In genomic region chrX:20414066-20414465, GRCh38 we compare ENCODE assay signal across 17 cellular contexts.
A peak's percentile ranks its signal among the peaks of the same experiment; 100 is the strongest.
DNase-seq lines count a peak whose midpoint lies in the region; ATAC-seq and FAIRE-seq lines count a peak whose summit lies in the region.
"Had no signal": no experiment of that assay in that cellular context is flagged by ENCODE, and none has a peak within 500 bp of the region (broad histone marks: within the 10 kb centered on the region; RNA-seq: fewer than 3 reads in every experiment).

No MANE protein-coding gene starts in this region.

- peak; percentile 30 to 63 for ATAC-seq in activated naive CD4-positive, alpha-beta T cell treated with anti-CD3 and anti-CD28 coated beads, Interleukin-2, amount 50 U/mL, for 72 hours
- ATAC-seq in natural killer cell treated with Interleukin-12 subunit alpha and Interleukin-12 subunit beta and Interleukin-15 and Interleukin-18, amount 100 ng/mL, for 72 hours = peak in 1 of 2 donors; percentile 47
- no peak for ATAC-seq in GM19324 (IDR thresholded peaks at IDR 0.05; ENCODE audit: low FRiP score, unreplicated experiment)
- ATAC-seq: Panc1, pancreas had no signal

- no peak overlapping the region for H3K27ac ChIP-seq in BLaER1
- H3K27ac ChIP-seq: pancreas, suprapubic skin had no signal

- no peak overlapping the region for H3K9ac ChIP-seq in BLaER1

- H3K4me2 ChIP-seq in BLaER1 = peak overlapping the region; percentile 14; the same call in 1 of the 2 replicates

- no peaks in the 10 kb centered on the region for H3K36me3 ChIP-seq in BLaER1
- H3K36me3 ChIP-seq: pancreas, suprapubic skin had no signal

- H3K4me1 Mint-ChIP-seq in natural killer cell treated with Interleukin-12 subunit alpha and Interleukin-12 subunit beta and Interleukin-15 and Interleukin-18, amount 100 ng/mL, for 72 hours (ENCODE audit: low read depth in 2 of 2) = peaks cover 32 to 37% of the 10 kb centered on the region in 2 donors

- peak; percentile 77 for FAIRE-seq in GM18507 (lab: Jason Lieb, UNC)
- FAIRE-seq: pancreas had no signal

- no peaks in the 10 kb centered on the region for H4K20me1 ChIP-seq in BLaER1

- H3K27ac Mint-ChIP-seq in activated naive CD4-positive, alpha-beta T cell treated with anti-CD3 and anti-CD28 coated beads, Interleukin-2, amount 50 U/mL, for 72 hours = peak overlapping the region in 1 of 2 donors; percentile 54
- peak overlapping the region; percentile 63 to 94 for H3K27ac Mint-ChIP-seq in natural killer cell treated with Interleukin-12 subunit alpha and Interleukin-12 subunit beta and Interleukin-15 and Interleukin-18, amount 100 ng/mL, for 72 hours

- no peaks in the 10 kb centered on the region for H3K27me3 Mint-ChIP-seq in natural killer cell treated with Interleukin-12 subunit alpha and Interleukin-12 subunit beta and Interleukin-15 and Interleukin-18, amount 100 ng/mL, for 72 hours

- no peaks in the 10 kb centered on the region for H3K9me3 ChIP-seq in BLaER1
- H3K9me3 ChIP-seq: pancreas, suprapubic skin had no signal

- peak overlapping the region; percentile 86 for H3K4me3 Mint-ChIP-seq in natural killer cell treated with Interleukin-12 subunit alpha and Interleukin-12 subunit beta and Interleukin-15 and Interleukin-18, amount 100 ng/mL, for 72 hours

- DNase-seq in GM18507 (ENCODE audit: extremely low spot score, insufficient read length, low read depth) = no peak
- no peak for DNase-seq in activated naive CD4-positive, alpha-beta T cell treated with anti-CD3 and anti-CD28 coated beads, Interleukin-2, amount 50 U/mL, for 72 hours (ENCODE audit: low spot score in 2 of 2)
- DNase-seq in natural killer cell treated with Interleukin-12 subunit alpha and Interleukin-12 subunit beta and Interleukin-15 and Interleukin-18, amount 100 ng/mL, for 72 hours (ENCODE audit: low spot score) = no peak
- DNase-seq in ACHN = no peak
- DNase-seq in KBM-7 = no peak
- DNase-seq: activated CD4-positive, alpha-beta T cell treated with anti-CD3 and anti-CD28 coated beads for 1 hour; C1 segment of cervical spinal cord; central memory CD4-positive, alpha-beta T cell; DMS79 treated with DMSO at 0.1 percent for 48 hours; effector CD8-positive, alpha-beta T cell; left cardiac atrium; NCI-H1436 treated with DMSO at 0.1 percent for 48 hours; pancreas had no signal

- H3K36me3 Mint-ChIP-seq in activated naive CD4-positive, alpha-beta T cell treated with anti-CD3 and anti-CD28 coated beads, Interleukin-2, amount 50 U/mL, for 72 hours = peaks cover 0 to 4% of the 10 kb centered on the region in 2 donors
- H3K36me3 Mint-ChIP-seq in natural killer cell treated with Interleukin-12 subunit alpha and Interleukin-12 subunit beta and Interleukin-15 and Interleukin-18, amount 100 ng/mL, for 72 hours = no peaks in the 10 kb centered on the region

- no peak overlapping the region for H3K4me3 ChIP-seq in BLaER1
- H3K4me3 ChIP-seq: pancreas, suprapubic skin had no signal

- no peaks in the 10 kb centered on the region for H3K9me3 Mint-ChIP-seq in activated naive CD4-positive, alpha-beta T cell treated with anti-CD3 and anti-CD28 coated beads, Interleukin-2, amount 50 U/mL, for 72 hours
- no peaks in the 10 kb centered on the region for H3K9me3 Mint-ChIP-seq in natural killer cell treated with Interleukin-12 subunit alpha and Interleukin-12 subunit beta and Interleukin-15 and Interleukin-18, amount 100 ng/mL, for 72 hours

- H3K27me3 ChIP-seq in BLaER1 = no peaks in the 10 kb centered on the region
- H3K27me3 ChIP-seq: pancreas, suprapubic skin had no signal

- in situ Hi-C loops in ACHN (cut with HindIII; ENCODE audit: low pct_ligation_motif_present, low pct_unique_long_range_greater_than_20kb, low sequenced_read_pairs) = no loop called here
- in situ Hi-C loops in KBM-7 (cut with MboI; ENCODE audit: low pct_unique_long_range_greater_than_20kb, low sequenced_read_pairs) = no loop called here

- H3K4me1 ChIP-seq in BLaER1 = peaks cover 34% of the 10 kb centered on the region
- H3K4me1 ChIP-seq: pancreas, suprapubic skin had no signal
